In the genomic region with DNA sequence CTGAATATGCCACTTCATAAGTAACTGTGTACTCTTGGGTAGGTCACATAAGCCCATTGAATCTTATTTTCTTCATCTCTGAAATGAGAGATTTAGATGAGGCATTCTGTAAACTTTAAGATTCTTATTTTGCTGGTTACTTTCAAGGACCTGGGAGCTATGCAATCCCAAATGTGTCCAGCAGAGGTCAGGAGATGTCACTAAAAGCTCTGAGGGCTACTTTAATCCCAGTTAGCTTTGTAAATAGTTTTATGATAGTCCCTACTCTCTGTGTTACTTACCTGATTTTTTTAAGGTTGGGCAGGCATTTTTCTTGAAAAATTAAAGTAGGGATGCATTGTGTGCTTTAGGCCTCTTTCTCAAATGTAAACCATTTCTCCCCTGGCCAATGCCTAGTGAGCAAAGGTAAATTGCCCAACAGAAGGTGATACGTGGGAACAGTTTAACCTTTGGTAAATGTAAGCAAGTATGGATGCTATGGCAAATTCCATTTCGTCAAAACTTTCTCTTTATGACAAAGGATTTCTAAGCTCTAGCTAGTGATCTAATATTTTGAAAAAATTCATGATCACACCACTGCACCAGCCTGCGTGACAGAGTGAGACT, we compare ENCODE assay signal across 8 cellular contexts. TPM values are rescaled to one million over a fixed set of nuclear protein-coding genes. Genes with fewer than 3 reads are reported as not detected.
DNase-seq lines count a peak whose midpoint lies in the region; ATAC-seq, FAIRE-seq and TF ChIP-seq lines count a peak whose summit lies in the region.

No MANE protein-coding gene starts in this region.

- DNase-seq in NCI-H2029 (lab: John Stamatoyannopoulos, UW) (peak; percentile 17), NCI-H2029 treated with DMSO at 0.1 percent for 48 hours (lab: John Stamatoyannopoulos, UW) (no peak), NCI-H1930 (lab: John Stamatoyannopoulos, UW) (peak; percentile 4 to 63), GM12878 (ENCODE audit: low read depth, low spot score) (no peak), iPS-NIHi7 (ENCODE audit: extremely low spot score) (peak; percentile 60)
- peak; percentile 82 for DNase-seq in stimulated activated CD4-positive, alpha-beta T cell treated with anti-CD3 and anti-CD28 coated beads, Interleukin-15, amount 100 ng/mL, for 24 hours

- H3K79me2 ChIP-seq in GM12878 (ENCODE audit: control insufficient read depth, insufficient read depth, low read length), result no peaks in the 10 kb centered on the region

- RAD21 ChIA-PET in GM12878 (lab: Charles Lee; ENCODE audit: unreplicated experiment), result interaction anchor here (0.6 to 8.1 kb wide), 35 partner anchors 9 to 418 kb away, joined by 3 to 156 read pairs (median 5); partner anchors contain the start of gene KSR1

- TF ChIP-seq RAD21 in GM12878 (IDR thresholded peaks at IDR 0.05; ENCODE audit: insufficient read depth, low read depth, low read length), result peak; percentile 94

- in situ Hi-C loops in GM12878 (cut with MboI), result loop anchor here (5.0 to 10.0 kb wide), 4 partner anchors 100 to 370 kb away; partner anchors contain the start of gene KSR1

- CTCF ChIA-PET in GM12878 (lab: Yijun Ruan, JAX), result interaction anchor here (0.8 to 9.1 kb wide), 70 partner anchors 8 to 519 kb away, joined by 3 to 129 read pairs (median 5); partner anchors contain the start of gene WSB1

- no peak overlapping the region for H3K4me3 ChIP-seq in GM12878

- no peaks in the 10 kb centered on the region for H3K36me3 ChIP-seq in GM12878 (ENCODE audit: control insufficient read depth in 2 of 2, insufficient read depth in 2 of 2, low read length in 1 of 2)

- no peak overlapping the region for H3K9ac ChIP-seq in GM12878 (ENCODE audit: control insufficient read depth, insufficient read depth, low read length)

- peaks cover 28% of the 10 kb centered on the region for H3K4me1 ChIP-seq in GM12878 (ENCODE audit: control insufficient read depth, insufficient read depth, low read length)

- H3K9me3 ChIP-seq in GM12878 (replicated peaks; ENCODE audit: control insufficient read depth, insufficient read depth, low read length), result no peaks in the 10 kb centered on the region

- H2AFZ ChIP-seq in GM12878 (ENCODE audit: control insufficient read depth, low read depth, low read length), result no peak overlapping the region

- H3K4me2 ChIP-seq in GM12878 (ENCODE audit: control insufficient read depth, insufficient read depth), result no peak overlapping the region

- peak; percentile 50 for ATAC-seq in GM12878
- no peak for ATAC-seq in GM19324 (IDR thresholded peaks at IDR 0.05; ENCODE audit: low FRiP score, unreplicated experiment)

- no TSS peak for BruUV-seq in GM12878 (replicated peaks; lab: Mats Ljungman, UMichigan)

- H3K27ac ChIP-seq in GM12878 (ENCODE audit: control insufficient read depth, insufficient read depth), result no peak overlapping the region

- POLR2A ChIA-PET in GM12878 (lab: Charles Lee), result interaction anchor here (0.5 to 1.7 kb wide), 4 partner anchors 21 to 97 kb away, joined by 3 to 8 read pairs (median 4); partner anchors contain the start of gene WSB1

- H4K20me1 ChIP-seq in GM12878 (ENCODE audit: control insufficient read depth, insufficient read depth), result no peaks in the 10 kb centered on the region

- TF ChIP-seq POLR2A in GM12878 (IDR thresholded peaks at IDR 0.05; ENCODE audit: low read depth, low read length), result no peak

- no peaks in the 10 kb centered on the region for H3K27me3 ChIP-seq in GM12878 (replicated peaks in 1 of 2; ENCODE audit: control insufficient read depth in 2 of 2, insufficient read depth in 2 of 2, low read length in 1 of 2)

- peak; percentile 81 to 88 (median 87) for TF ChIP-seq CTCF in GM12878 (IDR thresholded peaks at IDR 0.05 in 2 of 3, conservative IDR thresholded peaks at IDR 0.05 in 1 of 3; ENCODE audit: control insufficient read depth in 2 of 3, extremely low read depth in 1 of 3, insufficient read depth in 1 of 3, low read depth in 3 of 3, low read length in 3 of 3)

- SMC1A ChIA-PET in GM12878 (lab: Charles Lee; ENCODE audit: uncharacterized antibody, unreplicated experiment), result interaction anchor here (0.7 to 8.1 kb wide), 43 partner anchors 9 to 519 kb away, joined by 3 to 137 read pairs (median 7); partner anchors contain the start of genes KSR1 and WSB1

- peak; percentile 85 for FAIRE-seq in TTC549 (lab: Jason Lieb, UNC)
- FAIRE-seq in GM12878 (lab: Jason Lieb, UNC), result peak; percentile 94

- 66% methylated on average over 3 of the region's 3 CpGs for WGBS in GM12878 (ENCODE audit: insufficient coverage, insufficient replicate concordance, low lambda C conversion rate, missing lambda C conversion rate)

- intact Hi-C loops in GM12878 (cut with micrococcal nuclease; ENCODE audit: unreplicated experiment), result loop anchor here (1.0 to 10.0 kb wide), 7 partner anchors 40 to 520 kb away; partner anchors contain the start of gene KSR1

- TF ChIP-seq EP300 in GM12878 (IDR thresholded peaks at IDR 0.05; ENCODE audit: borderline replicate concordance in 1 of 2, control insufficient read depth in 1 of 2, low read depth in 2 of 2, low read length in 2 of 2), result no peak

TF ChIP-seq in GM12878, 131 proteins besides CTCF, POLR2A, EP300 and RAD21:
- TF ChIP-seq TARDBP (IDR thresholded peaks at IDR 0.05; ENCODE audit: borderline replicate concordance) (no peak), YY1 (IDR thresholded peaks at IDR 0.05; ENCODE audit: low read depth, low read length) (0 out of 2 replicates have a peak, but pooled peaks have one; percentile 48), IRF4 (IDR thresholded peaks at IDR 0.05; ENCODE audit: low read depth, low read length) (peak; percentile 66; the same call in 1 of the 2 replicates), JUNB (IDR thresholded peaks at IDR 0.05) (peak; percentile 74), ZBED1 (IDR thresholded peaks at IDR 0.05; ENCODE audit: borderline replicate concordance) (no peak), FOXK2 (IDR thresholded peaks at IDR 0.05) (no peak), BCL11A (IDR thresholded peaks at IDR 0.05; ENCODE audit: low read depth, low read length) (no peak), NFIC (IDR thresholded peaks at IDR 0.05; ENCODE audit: low read depth, low read length) (no peak), SMC3 (IDR thresholded peaks at IDR 0.05; ENCODE audit: borderline replicate concordance, low read length) (peak; percentile 91), ETV6 (conservative IDR thresholded peaks at IDR 0.05 in 1 of 2, IDR thresholded peaks at IDR 0.05 in 1 of 2; ENCODE audit: borderline replicate concordance in 1 of 2, low read depth in 1 of 2) (0 out of 4 replicates have a peak, but pooled peaks of 1 of the 2 experiments have one; percentile 23), CREB1 (IDR thresholded peaks at IDR 0.05; ENCODE audit: low read depth) (no peak), GATAD2B (conservative IDR thresholded peaks at IDR 0.05; ENCODE audit: low read depth) (no peak), SPI1 (IDR thresholded peaks at IDR 0.05; ENCODE audit: borderline replicate concordance, insufficient read depth, low read depth, low read length) (no peak), STAT3 (IDR thresholded peaks at IDR 0.05; ENCODE audit: low read depth, low read length) (no peak), NFYA (IDR thresholded peaks at IDR 0.05; ENCODE audit: borderline replicate concordance, low read depth, low read length) (no peak), ZNF384 (IDR thresholded peaks at IDR 0.05; ENCODE audit: borderline replicate concordance, low read depth, low read length) (no peak), EZH2 (IDR thresholded peaks at IDR 0.05; ENCODE audit: borderline replicate concordance, control insufficient read depth, low read depth, low read length) (no peak)

RNA-seq across cellular contexts. Expression of gene WSB1, which starts 57.1 kb away (rescaled TPM):
- 1,230 and 1,283 TPM in 2 replicates for total RNA-seq in GM12878 (2013; cell fraction: nucleolus; rRNA removed)
- total RNA-seq in GM12878 (2014; rRNA removed) (84.1 and 102 TPM in 2 replicates), GM12878 (2014; rRNA removed; fragmentation: Illumina TruSeq; extraction: Trizol) (91.5 and 94.3 TPM in 2 replicates), GM12878 (2021) (91.0 and 108 TPM in 2 replicates)
- polyA plus RNA-seq in GM12878 (2011; ENCODE audit: low read depth), result 111 TPM
- polyA plus RNA-seq in GM12878 (2011; rRNA removed) (458 and 632 TPM in 2 replicates), GM12878 (2014; fragmentation: Illumina TruSeq; extraction: Trizol) (108 and 151 TPM in 2 replicates), GM12878 (2014; fragmentation: Nextera tagmentation; extraction: Ambion mirVana) (10 to 100 TPM; 26.6 to 49.8 TPM), GM12878 (2014; rRNA removed) (121 and 162 TPM in 2 replicates), GM12878 (2016; fragmentation: Nextera tagmentation; extraction: Ambion mirVana) (100 to 1,000 TPM; 101 TPM)
- polyA plus RNA-seq in GM12878 (2011; cell fraction: cytosol; rRNA removed), result 374 and 577 TPM in 2 replicates
- 1,022 and 1,033 TPM in 2 replicates for polyA plus RNA-seq in GM12878 (2011; cell fraction: nucleus; rRNA removed)
- 116 and 173 TPM in 2 replicates for polyA plus RNA-seq in GM12878 (2012)
- polyA minus RNA-seq in GM12878 (2011; rRNA and poly(A)+ RNA removed), result 122 and 137 TPM in 2 replicates
- polyA minus RNA-seq in GM12878 (2011; cell fraction: cytosol; rRNA and poly(A)+ RNA removed), result 68.0 and 68.3 TPM in 2 replicates
- 108 and 118 TPM in 2 replicates for polyA minus RNA-seq in GM12878 (2011; cell fraction: nucleus; rRNA and poly(A)+ RNA removed)

Comparison
In these comparisons a context has a peak if more than half of its experiments do, and no peak if none do; other contexts are left out.
1. DNase-seq: peak in NCI-H2029 (single experiment), NCI-H1930 (2 of 2), iPS-NIHi7 (single experiment) and stimulated activated CD4-positive, alpha-beta T cell treated with anti-CD3 and anti-CD28 coated beads, Interleukin-15, amount 100 ng/mL, for 24 hours (single experiment); none in NCI-H2029 treated with DMSO at 0.1 percent for 48 hours (single experiment) and GM12878 (single experiment).